Comparison of ENCODE assay signal across 9 cellular contexts in the genomic region with DNA sequence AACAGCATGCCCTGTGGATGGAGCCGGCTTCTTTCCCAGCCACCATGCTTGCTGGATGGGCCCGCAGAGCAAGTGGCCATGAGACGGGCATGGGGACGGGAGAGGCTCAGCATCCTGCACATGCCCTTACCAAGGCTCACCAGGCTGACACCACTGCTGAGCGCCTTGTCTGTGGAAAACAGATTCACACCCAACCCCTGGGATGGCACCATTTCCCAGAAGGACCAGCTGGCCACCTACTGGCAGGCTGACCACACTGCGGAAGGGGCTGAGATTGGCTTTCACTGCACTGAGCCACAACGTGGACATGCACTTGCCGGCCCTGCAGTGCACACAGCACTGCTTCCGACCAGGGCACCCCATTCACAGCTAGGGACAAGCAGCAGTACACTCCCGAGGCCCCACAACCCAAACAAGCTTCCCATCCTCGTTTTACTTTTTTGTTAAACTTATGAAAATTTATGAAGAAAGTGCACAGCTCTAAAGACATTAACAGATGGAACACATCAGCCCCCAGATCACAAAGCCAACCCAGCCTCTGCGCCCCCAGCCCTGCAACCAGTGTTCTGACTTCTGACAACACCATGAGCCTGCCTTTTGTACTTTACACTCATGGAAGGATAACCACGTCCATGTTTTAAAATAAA.
DNase-seq lines count a peak whose midpoint lies in the region; ATAC-seq lines count a peak whose summit lies in the region.
"Had no signal": no experiment of that assay in that cellular context is flagged by ENCODE, and none has a peak within 500 bp of the region (broad histone marks: within the 10 kb centered on the region; RNA-seq: fewer than 3 reads in every experiment).

No MANE protein-coding gene starts in this region.

- peaks cover 3% of the 10 kb centered on the region for H3K27me3 ChIP-seq in adipocyte (replicated peaks; ENCODE audit: control insufficient read depth, insufficient read depth, low read length)

- no peaks in the 10 kb centered on the region for H3K9me3 ChIP-seq in adipocyte (ENCODE audit: control insufficient read depth, low read length)

- H3K36me3 Mint-ChIP-seq in stimulated activated effector memory CD8-positive, alpha-beta T cell treated with anti-CD3 and anti-CD28 coated beads, Interleukin-12 subunit alpha, Interleukin-12 subunit beta, amount 100 ng/mL, for 72 hours, result peaks cover 1% of the 10 kb centered on the region

- H3K4me3 ChIP-seq in adipocyte (ENCODE audit: low read length), result no peak overlapping the region

- no peak overlapping the region for H3K4me3 Mint-ChIP-seq in stimulated activated effector memory CD8-positive, alpha-beta T cell treated with anti-CD3 and anti-CD28 coated beads, Interleukin-12 subunit alpha, Interleukin-12 subunit beta, amount 100 ng/mL, for 72 hours
- H3K4me3 Mint-ChIP-seq: dendritic cell treated with granulocyte-macrophage colony-stimulating factor and Interleukin-4, amounts not matched to agents 40 ng/mL and 50 ng/mL, for 4 days had no signal

- no peak overlapping the region for H3K9ac ChIP-seq in adipocyte (ENCODE audit: low read length)

- no peak for ATAC-seq in stimulated activated effector memory CD8-positive, alpha-beta T cell treated with anti-CD3 and anti-CD28 coated beads, Interleukin-12 subunit alpha, Interleukin-12 subunit beta, amount 100 ng/mL, for 72 hours

- H3K27ac Mint-ChIP-seq in stimulated activated effector memory CD8-positive, alpha-beta T cell treated with anti-CD3 and anti-CD28 coated beads, Interleukin-12 subunit alpha, Interleukin-12 subunit beta, amount 100 ng/mL, for 72 hours, result no peak overlapping the region
- H3K27ac Mint-ChIP-seq: dendritic cell treated with granulocyte-macrophage colony-stimulating factor and Interleukin-4, amounts not matched to agents 40 ng/mL and 50 ng/mL, for 4 days had no signal

- DNase-seq in stimulated activated CD4-positive, alpha-beta T cell treated with anti-CD3 and anti-CD28 coated beads, Interleukin-15, amount 100 ng/mL, for 24 hours, result peak; percentile 46
- DNase-seq in stimulated activated CD4-positive, alpha-beta T cell treated with anti-CD3 and anti-CD28 coated beads, Interleukin-1b, Interleukin-23, amount 100 ng/mL, for 48 hours, result no peak
- DNase-seq in NCI-H2029 (lab: John Stamatoyannopoulos, UW), result peak; percentile 48
- DNase-seq in adipocyte (ENCODE audit: low read depth), result peak; percentile 78
- peak; percentile 78 for DNase-seq in hepatic stellate cell (ENCODE audit: low spot score)
- DNase-seq in superior temporal gyrus (ENCODE audit: extremely low spot score), result peak; percentile 42
- no peak for DNase-seq in stimulated activated effector memory CD8-positive, alpha-beta T cell treated with anti-CD3 and anti-CD28 coated beads, Interleukin-12 subunit alpha, Interleukin-12 subunit beta, amount 100 ng/mL, for 72 hours (ENCODE audit: low spot score in 2 of 2)
- no peak for DNase-seq in T-helper 1 cell

- no peaks in the 10 kb centered on the region for H3K9me3 Mint-ChIP-seq in stimulated activated effector memory CD8-positive, alpha-beta T cell treated with anti-CD3 and anti-CD28 coated beads, Interleukin-12 subunit alpha, Interleukin-12 subunit beta, amount 100 ng/mL, for 72 hours
- H3K9me3 Mint-ChIP-seq: dendritic cell treated with granulocyte-macrophage colony-stimulating factor and Interleukin-4, amounts not matched to agents 40 ng/mL and 50 ng/mL, for 4 days had no signal

- H3K36me3 ChIP-seq in adipocyte (ENCODE audit: control insufficient read depth, insufficient read depth, low read length, severe bottlenecking), result no peaks in the 10 kb centered on the region

- H3K4me1 ChIP-seq in adipocyte (ENCODE audit: control insufficient read depth, insufficient read depth, low read length), result no peaks in the 10 kb centered on the region

- H3K4me1 Mint-ChIP-seq in stimulated activated effector memory CD8-positive, alpha-beta T cell treated with anti-CD3 and anti-CD28 coated beads, Interleukin-12 subunit alpha, Interleukin-12 subunit beta, amount 100 ng/mL, for 72 hours, result peaks cover 43% of the 10 kb centered on the region

Comparison
In these comparisons a context has a peak if more than half of its experiments do, and no peak if none do; other contexts are left out.
1. DNase-seq: peak in stimulated activated CD4-positive, alpha-beta T cell treated with anti-CD3 and anti-CD28 coated beads, Interleukin-15, amount 100 ng/mL, for 24 hours (single experiment), NCI-H2029 (single experiment), adipocyte (single experiment), hepatic stellate cell (single experiment) and superior temporal gyrus (single experiment); none in stimulated activated CD4-positive, alpha-beta T cell treated with anti-CD3 and anti-CD28 coated beads, Interleukin-1b, Interleukin-23, amount 100 ng/mL, for 48 hours (single experiment), stimulated activated effector memory CD8-positive, alpha-beta T cell treated with anti-CD3 and anti-CD28 coated beads, Interleukin-12 subunit alpha, Interleukin-12 subunit beta, amount 100 ng/mL, for 72 hours (0 of 2) and T-helper 1 cell (0 of 5).